10 cellular contexts compared by ENCODE assay signal in genomic region chr2:199470672-199471442, GRCh38. TPM values are rescaled to one million over a fixed set of nuclear protein-coding genes. Genes with fewer than 3 reads are reported as not detected.
A peak's percentile ranks its signal among the peaks of the same experiment; 100 is the strongest.
DNase-seq lines count a peak whose midpoint lies in the region; ATAC-seq and TF ChIP-seq lines count a peak whose summit lies in the region.
"Had no signal": no experiment of that assay in that cellular context is flagged by ENCODE, and none has a peak within 500 bp of the region (broad histone marks: within the 10 kb centered on the region; RNA-seq: fewer than 3 reads in every experiment).

No MANE protein-coding gene starts in this region.

- peak overlapping the region; percentile 27 to 68 (median 50) for H3K4me3 ChIP-seq in dorsolateral prefrontal cortex
- peak overlapping the region; percentile 12 to 18 for H3K4me3 ChIP-seq in vagina
- H3K4me3 ChIP-seq in thyroid gland (replicated peaks in 1 of 3): no peak overlapping the region

- H3K4me3 Mint-ChIP-seq in stimulated activated naive CD8-positive, alpha-beta T cell treated with anti-CD3 and anti-CD28 coated beads, Interleukin-15, amount 100 ng/mL, for 72 hours: no peak overlapping the region
- H3K4me3 Mint-ChIP-seq in nephron: peak overlapping the region; percentile 51 to 62 (median 61)

- H3K4me1 ChIP-seq in vagina: peaks cover 11% of the 10 kb centered on the region
- peaks cover 10 to 21% of the 10 kb centered on the region in 2 donors for H3K4me1 ChIP-seq in thyroid gland

- intact Hi-C loops in dorsolateral prefrontal cortex (cut with DNase I) (loop anchor here in 1 of 2 donors (10.0 kb wide), 2 partner anchors 114 to 274 kb away; no protein-coding TSS in a partner anchor), vagina (cut with DNase I) (no loop called here), thyroid gland (cut with DNase I) (no loop called here)

- no peak overlapping the region for H3K27ac Mint-ChIP-seq in stimulated activated naive CD8-positive, alpha-beta T cell treated with anti-CD3 and anti-CD28 coated beads, Interleukin-15, amount 100 ng/mL, for 72 hours
- H3K27ac Mint-ChIP-seq in nephron: no peak overlapping the region
- H3K27ac Mint-ChIP-seq: activated T-cell treated with anti-CD3 and anti-CD28 coated beads, Interleukin-2, amount 50 U/mL, for 72 hours had no signal

- H3K9me3 Mint-ChIP-seq in stimulated activated naive CD8-positive, alpha-beta T cell treated with anti-CD3 and anti-CD28 coated beads, Interleukin-15, amount 100 ng/mL, for 72 hours: peaks cover 0 to 8% of the 10 kb centered on the region in 2 donors
- H3K9me3 Mint-ChIP-seq in nephron: no peaks in the 10 kb centered on the region
- H3K9me3 Mint-ChIP-seq: activated T-cell treated with anti-CD3 and anti-CD28 coated beads, Interleukin-2, amount 50 U/mL, for 72 hours had no signal

- no peak for TF ChIP-seq CTCF in dorsolateral prefrontal cortex (IDR thresholded peaks at IDR 0.05 in 54 of 56, conservative IDR thresholded peaks at IDR 0.05 in 2 of 56; ENCODE audit: low read depth in 1 of 56, partially characterized antibody in 56 of 56)
- no peak for TF ChIP-seq CTCF in nephron (IDR thresholded peaks at IDR 0.05; ENCODE audit: unreplicated experiment in 3 of 3)
- TF ChIP-seq CTCF in vagina (IDR thresholded peaks at IDR 0.05): no peak
- TF ChIP-seq CTCF in thyroid gland (IDR thresholded peaks at IDR 0.05): no peak

- 5 to 6% methylated on average over 31 to 38 of the region's 48 CpGs for WGBS in thyroid gland, 2 donors

- H3K9me3 ChIP-seq in vagina (no peaks in the 10 kb centered on the region), thyroid gland (no peaks in the 10 kb centered on the region)

- ATAC-seq in stimulated activated naive CD8-positive, alpha-beta T cell treated with anti-CD3 and anti-CD28 coated beads, Interleukin-15, amount 100 ng/mL, for 72 hours: peak; percentile 16
- ATAC-seq in stimulated activated naive CD8-positive, alpha-beta T cell treated with anti-CD3 and anti-CD28 coated beads, Interleukin-15, Interleukin-2, amounts not matched to agents 100 U/mL and 50 U/mL, for 24 hours: no peak

- H3K36me3 ChIP-seq in vagina: no peaks in the 10 kb centered on the region
- H3K36me3 ChIP-seq in thyroid gland: no peaks in the 10 kb centered on the region

- no peaks in the 10 kb centered on the region for H3K36me3 Mint-ChIP-seq in nephron (ENCODE audit: low read depth)

- H3K27me3 ChIP-seq in dorsolateral prefrontal cortex (peaks cover 0 to 100% (median 64%) of the 10 kb centered on the region in 45 donors), vagina (peaks cover 14% of the 10 kb centered on the region), thyroid gland (peaks cover 48% of the 10 kb centered on the region)

- TF ChIP-seq POLR2A in vagina (IDR thresholded peaks at IDR 0.05): no peak
- no peak for TF ChIP-seq POLR2A in thyroid gland (IDR thresholded peaks at IDR 0.05)

- peaks cover 97% of the 10 kb centered on the region for H3K27me3 Mint-ChIP-seq in stimulated activated naive CD8-positive, alpha-beta T cell treated with anti-CD3 and anti-CD28 coated beads, Interleukin-15, amount 100 ng/mL, for 72 hours
- H3K27me3 Mint-ChIP-seq in nephron (ENCODE audit: low read depth): peaks cover 99% of the 10 kb centered on the region

- DNase-seq in stimulated activated naive CD8-positive, alpha-beta T cell treated with anti-CD3 and anti-CD28 coated beads, Interleukin-15, amount 100 ng/mL, for 72 hours: peak in 1 of 2 donors; percentile 1
- no peak for DNase-seq in stimulated activated naive CD8-positive, alpha-beta T cell treated with anti-CD3 and anti-CD28 coated beads, Interleukin-15, Interleukin-2, amounts not matched to agents 100 U/mL and 50 U/mL, for 24 hours
- peak in 2 of 10 donors; percentile 15 to 47 for DNase-seq in dorsolateral prefrontal cortex
- DNase-seq in vagina (ENCODE audit: extremely low spot score in 2 of 2): no peak
- DNase-seq in DMS 273 treated with DMSO at 0.1 percent for 48 hours (lab: John Stamatoyannopoulos, UW): no peak
- no peak for DNase-seq in thyroid gland
- no peak for DNase-seq in NOMO-1 treated with dmso at 0.1 percent for 144 hours (lab: John Stamatoyannopoulos, UW; ENCODE audit: unreplicated experiment)
- DNase-seq: T-helper 9 cell had no signal

- H3K4me1 Mint-ChIP-seq in stimulated activated naive CD8-positive, alpha-beta T cell treated with anti-CD3 and anti-CD28 coated beads, Interleukin-15, amount 100 ng/mL, for 72 hours: peaks cover 49% of the 10 kb centered on the region
- peaks cover 20% of the 10 kb centered on the region for H3K4me1 Mint-ChIP-seq in nephron

- H3K27ac ChIP-seq in dorsolateral prefrontal cortex (peak overlapping the region in 57 of 59 donors; percentile 14 to 96 (median 76)), vagina (no peak overlapping the region), thyroid gland (no peak overlapping the region)

RNA-seq across cellular contexts. Expression of gene SATB2, which starts 13.1 kb away (rescaled TPM):
- 100 to 1,000 TPM in 117 of 120 experiments, 10 to 100 TPM in 3; 77.2 to 202 (median 149) TPM for total RNA-seq in dorsolateral prefrontal cortex
- total RNA-seq in vagina: 7.4 TPM
- 1 to 10 TPM; 1.9 to 2.9 (median 1.9) TPM for total RNA-seq in thyroid gland

Comparison
In these comparisons a context has a peak if more than half of its experiments do, and no peak if none do; other contexts are left out.
1. H3K4me3 Mint-ChIP-seq: peak in nephron (3 of 3); none in stimulated activated naive CD8-positive, alpha-beta T cell treated with anti-CD3 and anti-CD28 coated beads, Interleukin-15, amount 100 ng/mL, for 72 hours (0 of 2).
2. H3K27ac ChIP-seq: peak in dorsolateral prefrontal cortex (57 of 59); none in vagina (single experiment) and thyroid gland (0 of 3).
3. H3K4me3 ChIP-seq: peak in dorsolateral prefrontal cortex (59 of 59) and vagina (2 of 2); none in thyroid gland (0 of 3).